ENCODE assay signal across 25 cellular contexts in genomic region chr11:133939558-133939957, GRCh38. TPM values are rescaled to one million over a fixed set of nuclear protein-coding genes. Genes with fewer than 3 reads are reported as not detected.
"Had no signal": no experiment of that assay in that cellular context is flagged by ENCODE, and none has a peak within 500 bp of the region (broad histone marks: within the 10 kb centered on the region; RNA-seq: fewer than 3 reads in every experiment).

No MANE protein-coding gene starts in this region.

- H3K4me2 ChIP-seq: smooth muscle cell had no signal

- H3K9me3 ChIP-seq: esophagus squamous epithelium, neutrophil, pancreas, testis, tibial artery, upper lobe of left lung had no signal

- H3K4me1 Mint-ChIP-seq: memory B cell; stimulated activated memory B cell treated with anti-CD40 and anti-IgM and Interleukin-4, amounts not matched to agents 10 μg/mL and 1 μg/mL and 100 μg/mL, for 72 hours had no signal

- H3K4me3 ChIP-seq: esophagus squamous epithelium, lung, pancreas, smooth muscle cell, testis, tibial artery, upper lobe of left lung had no signal

- H3K4me1 ChIP-seq: pancreas, testis, tibial artery, upper lobe of left lung had no signal

- H3K27me3 ChIP-seq: esophagus squamous epithelium, neutrophil, pancreas, testis, tibial artery, upper lobe of left lung had no signal

- ATAC-seq: effector memory CD8-positive, alpha-beta T cell; natural killer cell; pancreas; sciatic nerve; stimulated activated memory B cell treated with anti-CD40 and anti-IgM and Interleukin-4, amounts not matched to agents 10 μg/mL and 1 μg/mL and 100 μg/mL, for 72 hours; stimulated activated naive CD8-positive, alpha-beta T cell treated with anti-CD3 and anti-CD28 coated beads, Interleukin-15, Interleukin-2, amounts not matched to agents 100 U/mL and 50 U/mL, for 24 hours had no signal

- FAIRE-seq: endometrium, pancreas had no signal

- H3K27ac ChIP-seq: esophagus squamous epithelium, neutrophil, pancreas, testis, tibial artery, upper lobe of left lung had no signal

- H3K4me3 Mint-ChIP-seq: effector memory CD8-positive, alpha-beta T cell; immature natural killer cell; memory B cell; natural killer cell; stimulated activated memory B cell treated with anti-CD40 and anti-IgM and Interleukin-4, amounts not matched to agents 10 μg/mL and 1 μg/mL and 100 μg/mL, for 72 hours had no signal

- H3K9me3 Mint-ChIP-seq: effector memory CD8-positive, alpha-beta T cell; natural killer cell had no signal

- H3K27ac Mint-ChIP-seq: effector memory CD8-positive, alpha-beta T cell; immature natural killer cell; memory B cell; natural killer cell; stimulated activated memory B cell treated with anti-CD40 and anti-IgM and Interleukin-4, amounts not matched to agents 10 μg/mL and 1 μg/mL and 100 μg/mL, for 72 hours had no signal

- H3K27me3 Mint-ChIP-seq: effector memory CD8-positive, alpha-beta T cell had no signal

- H3K36me3 ChIP-seq: neutrophil, pancreas, upper lobe of left lung had no signal

- H3K36me3 Mint-ChIP-seq: immature natural killer cell; memory B cell; natural killer cell; stimulated activated memory B cell treated with anti-CD40 and anti-IgM and Interleukin-4, amounts not matched to agents 10 μg/mL and 1 μg/mL and 100 μg/mL, for 72 hours had no signal

- DNase-seq: cortex of kidney; effector memory CD8-positive, alpha-beta T cell; erythroblast; esophagus squamous epithelium; foreskin melanocyte; hypothalamus; immature natural killer cell; islet precursor cell; natural killer cell; stimulated activated CD4-positive, alpha-beta T cell treated with anti-CD3 and anti-CD28 coated beads, Interleukin-12 subunit alpha, Interleukin-12 subunit beta, amount 100 ng/mL, for 4 hours; stimulated activated CD4-positive, alpha-beta T cell treated with anti-CD3 and anti-CD28 coated beads, Interleukin-1b, Interleukin-23, amount 100 ng/mL, for 48 hours; stimulated activated CD4-positive, alpha-beta T cell treated with anti-CD3 and anti-CD28 coated beads, Interleukin-4, amount 100 ng/mL, for 4 hours; stimulated activated naive CD8-positive, alpha-beta T cell treated with anti-CD3 and anti-CD28 coated beads, Interleukin-15, Interleukin-2, amounts not matched to agents 100 U/mL and 50 U/mL, for 24 hours; testis; tibial artery had no signal

RNA-seq across cellular contexts. Expression of gene IGSF9B, which starts 17.2 kb away (rescaled TPM):
- total RNA-seq: dermis microvascular lymphatic vessel endothelial cell had no signal
